In genomic region chr14:100587763-100588411, GRCh38 we compare ENCODE assay signal across 1 cellular context.
TF ChIP-seq lines count a peak whose summit lies in the region.

No MANE protein-coding gene starts in this region.

TF ChIP-seq in HEK293, 187 proteins besides CTCF, POLR2A, EP300 and RAD21 (continued from another document):
- TF ChIP-seq AEBP2 (tag by site-specific recombination; IDR thresholded peaks at IDR 0.05; ENCODE audit: borderline replicate concordance) (no peak), IKZF3 (tag by site-specific recombination; IDR thresholded peaks at IDR 0.05) (no peak), ZNF350 (tag by site-specific recombination; IDR thresholded peaks at IDR 0.05) (no peak), ZNF629 (tag by site-specific recombination; IDR thresholded peaks at IDR 0.05) (no peak), ZBTB20 (tag by site-specific recombination; IDR thresholded peaks at IDR 0.05) (0 out of 2 replicates have a peak, but pooled peaks have one; percentile 42), ZNF48 (tag by site-specific recombination; IDR thresholded peaks at IDR 0.05) (no peak), KLF10 (tag by site-specific recombination; IDR thresholded peaks at IDR 0.05) (no peak), ZNF488 (tag by site-specific recombination; IDR thresholded peaks at IDR 0.05) (no peak), ZNF610 (tag by site-specific recombination; IDR thresholded peaks at IDR 0.05; ENCODE audit: borderline replicate concordance) (no peak), ZNF777 (tag by site-specific recombination; IDR thresholded peaks at IDR 0.05; ENCODE audit: borderline replicate concordance) (no peak), ATF2 (tag by site-specific recombination; IDR thresholded peaks at IDR 0.05; ENCODE audit: low read depth) (no peak), ZNF792 (tag by site-specific recombination; IDR thresholded peaks at IDR 0.05) (peak; percentile 87; the same call in 1 of the 2 replicates), PRDM2 (tag by site-specific recombination; IDR thresholded peaks at IDR 0.05; ENCODE audit: borderline replicate concordance) (no peak), ZNF791 (tag by site-specific recombination; IDR thresholded peaks at IDR 0.05) (no peak), ZNF221 (tag by site-specific recombination; IDR thresholded peaks at IDR 0.05; ENCODE audit: borderline replicate concordance) (no peak), ZBTB17 (tag by site-specific recombination; IDR thresholded peaks at IDR 0.05) (no peak), ZNF239 (tag by site-specific recombination; IDR thresholded peaks at IDR 0.05) (no peak), ZNF2 (tag by site-specific recombination; IDR thresholded peaks at IDR 0.05) (no peak), ZBTB26 (tag by site-specific recombination; optimal IDR thresholded peaks at IDR 0.05) (peak; percentile 14), OSR2 (tag by site-specific recombination; IDR thresholded peaks at IDR 0.05) (no peak), REST (tag by site-specific recombination; IDR thresholded peaks at IDR 0.05) (no peak), ZNF146 (tag by site-specific recombination; IDR thresholded peaks at IDR 0.05) (no peak), ZFP69B (tag by site-specific recombination; IDR thresholded peaks at IDR 0.05) (0 out of 2 replicates have a peak, but pooled peaks have one; percentile 21), ZNF548 (tag by site-specific recombination; IDR thresholded peaks at IDR 0.05) (no peak), SCRT2 (tag by site-specific recombination; IDR thresholded peaks at IDR 0.05) (no peak), ZNF169 (tag by site-specific recombination; IDR thresholded peaks at IDR 0.05) (no peak), ZNF701 (tag by site-specific recombination; IDR thresholded peaks at IDR 0.05) (no peak)
TF ChIP-seq in HEK293: peak in this region for 6.
